In the genomic region with DNA sequence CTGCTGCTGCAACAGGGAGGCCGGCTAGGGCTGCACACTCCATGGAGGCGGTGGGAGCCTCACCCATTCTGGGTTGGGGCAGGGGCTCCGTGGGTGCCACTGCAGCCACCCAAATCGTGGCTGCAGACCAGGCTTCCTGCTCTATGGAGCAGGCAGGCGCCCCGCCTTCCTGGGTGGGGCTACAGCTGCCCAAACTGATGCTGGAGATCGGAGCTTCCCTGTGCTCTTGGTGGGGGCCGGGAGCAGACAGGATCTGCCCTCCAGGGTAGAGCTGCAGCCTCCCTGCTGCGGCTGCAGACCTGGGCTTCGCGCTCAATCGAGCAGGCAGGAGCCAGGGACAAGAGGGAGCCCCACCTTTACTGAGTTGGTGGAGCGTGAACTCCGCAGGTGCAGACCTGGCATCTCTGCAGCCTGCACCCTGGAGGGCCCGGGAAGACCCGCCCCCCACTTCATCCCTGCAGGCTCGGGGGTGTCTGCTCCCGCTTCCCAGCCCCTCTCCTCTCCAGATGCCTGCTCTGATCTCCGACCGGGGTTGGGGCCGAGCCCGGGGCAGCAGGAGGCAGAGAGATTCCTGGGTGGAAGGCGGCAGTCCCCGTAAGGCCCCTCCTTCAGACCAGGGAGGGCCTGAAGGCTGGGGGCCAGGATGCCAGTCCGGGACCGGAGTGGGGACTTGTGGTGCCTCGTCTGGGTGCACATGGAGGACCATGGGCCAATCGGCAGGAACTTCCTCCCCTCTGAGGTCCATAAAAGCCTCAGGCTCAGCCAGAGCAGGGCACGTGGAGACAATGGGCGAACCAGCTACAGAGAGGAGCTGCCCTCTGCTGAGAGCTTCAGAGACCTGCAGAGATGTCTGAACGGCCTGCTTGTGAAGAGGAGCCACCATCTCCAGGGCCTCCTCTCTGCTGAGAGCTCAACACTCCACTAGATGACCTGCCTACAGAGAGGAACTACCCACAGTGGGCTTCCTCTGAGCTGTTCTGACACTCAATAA, we compare ENCODE assay signal across 23 cellular contexts.
DNase-seq lines count a peak whose midpoint lies in the region; ATAC-seq and TF ChIP-seq lines count a peak whose summit lies in the region.
"Had no signal": no experiment of that assay in that cellular context is flagged by ENCODE, and none has a peak within 500 bp of the region (broad histone marks: within the 10 kb centered on the region; RNA-seq: fewer than 3 reads in every experiment).

No MANE protein-coding gene starts in this region.

- H3K9me3 ChIP-seq in BE2C: peaks cover 1% of the 10 kb centered on the region; the same call in 1 of the 2 replicates
- H3K9me3 ChIP-seq in neural progenitor cell (ENCODE audit: low read depth): no peaks in the 10 kb centered on the region
- H3K9me3 ChIP-seq: SJCRH30 had no signal

- no peak for ATAC-seq in GM21717 (IDR thresholded peaks at IDR 0.05; ENCODE audit: unreplicated experiment)

- H3F3A ChIP-seq in neural progenitor cell (ENCODE audit: low read depth): no peaks in the 10 kb centered on the region

- no peaks in the 10 kb centered on the region for H4K20me1 ChIP-seq in neural progenitor cell (ENCODE audit: low read depth)

- H3K4me1 Mint-ChIP-seq in chondrocyte (ENCODE audit: low read depth): peaks cover 12% of the 10 kb centered on the region
- peaks cover 24% of the 10 kb centered on the region for H3K4me1 Mint-ChIP-seq in neural progenitor cell
- H3K4me1 Mint-ChIP-seq in immature natural killer cell: no peaks in the 10 kb centered on the region
- H3K4me1 Mint-ChIP-seq: B cell had no signal

- H3K36me3 ChIP-seq in BE2C (no peaks in the 10 kb centered on the region), neural progenitor cell (no peaks in the 10 kb centered on the region)
- H3K36me3 ChIP-seq: SJCRH30 had no signal

- H3K27ac ChIP-seq in neural progenitor cell: no peak overlapping the region
- H3K27ac ChIP-seq: GM23248, SJCRH30 had no signal

- H3K36me3 Mint-ChIP-seq in chondrocyte (ENCODE audit: low read depth) (peaks cover 1% of the 10 kb centered on the region), neural progenitor cell (no peaks in the 10 kb centered on the region), immature natural killer cell (peaks cover 6 to 9% (median 6%) of the 10 kb centered on the region in 3 donors)

- no peaks in the 10 kb centered on the region for H3K79me2 ChIP-seq in neural progenitor cell (ENCODE audit: low read depth)

- no peak overlapping the region for H3K9ac ChIP-seq in neural progenitor cell
- H3K9ac ChIP-seq: GM23248 had no signal

- no peak overlapping the region for H3K27ac Mint-ChIP-seq in chondrocyte (ENCODE audit: unreplicated experiment)
- H3K27ac Mint-ChIP-seq in neural progenitor cell: no peak overlapping the region
- H3K27ac Mint-ChIP-seq in immature natural killer cell: no peak overlapping the region
- H3K27ac Mint-ChIP-seq: B cell had no signal

- H3K27me3 ChIP-seq in BE2C: no peaks in the 10 kb centered on the region
- no peaks in the 10 kb centered on the region for H3K27me3 ChIP-seq in neural progenitor cell
- H3K27me3 ChIP-seq: SJCRH30 had no signal

- H3K27me3 Mint-ChIP-seq in chondrocyte (ENCODE audit: low read depth): no peaks in the 10 kb centered on the region
- peaks cover 5% of the 10 kb centered on the region for H3K27me3 Mint-ChIP-seq in neural progenitor cell (ENCODE audit: insufficient read depth, low read depth)
- H3K27me3 Mint-ChIP-seq in immature natural killer cell (ENCODE audit: low read depth in 3 of 3): no peaks in the 10 kb centered on the region
- H3K27me3 Mint-ChIP-seq: B cell had no signal

- H3K4me3 Mint-ChIP-seq in chondrocyte (ENCODE audit: unreplicated experiment): no peak overlapping the region
- H3K4me3 Mint-ChIP-seq in neural progenitor cell: no peak overlapping the region
- no peak overlapping the region for H3K4me3 Mint-ChIP-seq in immature natural killer cell
- H3K4me3 Mint-ChIP-seq: B cell had no signal

- TF ChIP-seq CTCF in BE2C (IDR thresholded peaks at IDR 0.05; ENCODE audit: low read depth, low read length): peak; percentile 55
- peak; percentile 18 for TF ChIP-seq CTCF in chondrocyte (IDR thresholded peaks at IDR 0.05)
- TF ChIP-seq CTCF in neural progenitor cell (IDR thresholded peaks at IDR 0.05): no peak

- H3K4me3 ChIP-seq in BE2C (ENCODE audit: low read depth, low read length): peak overlapping the region; percentile 66
- H3K4me3 ChIP-seq in neural progenitor cell: no peak overlapping the region
- H3K4me3 ChIP-seq: GM23248, SJCRH30 had no signal

- H3K4me1 ChIP-seq in BE2C: peaks cover 9% of the 10 kb centered on the region
- H3K4me1 ChIP-seq in neural progenitor cell: peaks cover 16% of the 10 kb centered on the region
- H3K4me1 ChIP-seq: SJCRH30 had no signal

- DNase-seq in BE2C (peak; percentile 76), NCI-H2171 (lab: John Stamatoyannopoulos, UW) (peak; percentile 56), chondrocyte (ENCODE audit: low spot score) (no peak), neural progenitor cell (ENCODE audit: low spot score) (peak; percentile 28), NCI-H2029 (lab: John Stamatoyannopoulos, UW) (no peak), immature natural killer cell (no peak)
- DNase-seq in stimulated activated CD4-positive, alpha-beta T cell treated with anti-CD3 and anti-CD28 coated beads, Interleukin-4, amount 100 ng/mL, for 4 hours: no peak
- DNase-seq: COR-L47, DMS79, GM23248, KBM-7, MM.1S, NCI-H1048, NCI-H1417 treated with DMSO at 0.1 percent for 48 hours, NCI-H187, NCI-H2107, NCI-H226, NCI-H526 treated with DMSO at 0.1 percent for 48 hours, OCI-M1, SJCRH30, T-helper 1 cell had no signal

- no peak overlapping the region for H2AFZ ChIP-seq in neural progenitor cell (replicated peaks)
- H2AFZ ChIP-seq: GM23248 had no signal

- H3K9me3 Mint-ChIP-seq in chondrocyte (ENCODE audit: low read depth): no peaks in the 10 kb centered on the region
- H3K9me3 Mint-ChIP-seq in neural progenitor cell: peaks cover 3% of the 10 kb centered on the region
- no peaks in the 10 kb centered on the region for H3K9me3 Mint-ChIP-seq in immature natural killer cell

- peak overlapping the region; percentile 8 for H3K4me2 ChIP-seq in neural progenitor cell

Comparison
In these comparisons a context has a peak if more than half of its experiments do, and no peak if none do; other contexts are left out.
1. DNase-seq: peak in BE2C (single experiment), NCI-H2171 (single experiment) and neural progenitor cell (single experiment); none in chondrocyte (single experiment), NCI-H2029 (single experiment), stimulated activated CD4-positive, alpha-beta T cell treated with anti-CD3 and anti-CD28 coated beads, Interleukin-4, amount 100 ng/mL, for 4 hours (0 of 2) and immature natural killer cell (0 of 3).